10 cellular contexts compared by ENCODE assay signal in genomic region chr5:88833371-88834107, GRCh38. TPM values are rescaled to one million over a fixed set of nuclear protein-coding genes. Genes with fewer than 3 reads are reported as not detected.
DNase-seq lines count a peak whose midpoint lies in the region; ATAC-seq, FAIRE-seq and TF ChIP-seq lines count a peak whose summit lies in the region.
"Had no signal": no experiment of that assay in that cellular context is flagged by ENCODE, and none has a peak within 500 bp of the region (broad histone marks: within the 10 kb centered on the region; RNA-seq: fewer than 3 reads in every experiment).

No MANE protein-coding gene starts in this region.

- H3K4me3 Mint-ChIP-seq in activated T-cell treated with anti-CD3 and anti-CD28 coated beads, Interleukin-2, amount 50 U/mL, for 72 hours: peak overlapping the region in 1 of 2 donors; percentile 4
- H3K4me3 Mint-ChIP-seq in progenitor cell of endocrine pancreas (ENCODE audit: low read depth): no peak overlapping the region

- H3K9ac ChIP-seq in kidney (ENCODE audit: low read length in 2 of 2): no peak overlapping the region

- H3K4me3 ChIP-seq in kidney (ENCODE audit: low read length in 2 of 2): no peak overlapping the region

- peak; percentile 4 to 16 for DNase-seq in activated CD4-positive, alpha-beta T cell treated with anti-CD3 and anti-CD28 coated beads for 24 hours (ENCODE audit: low read depth in 2 of 2)
- DNase-seq in activated CD4-positive, alpha-beta T cell treated with anti-CD3 and anti-CD28 coated beads for 1 hour: no peak
- peak; percentile 45 to 66 for DNase-seq in activated T-cell treated with anti-CD3 and anti-CD28 coated beads, Interleukin-2, amount 50 U/mL, for 72 hours
- DNase-seq in kidney (no peak), progenitor cell of endocrine pancreas (ENCODE audit: low spot score, unreplicated experiment) (no peak)
- DNase-seq in stimulated activated CD8-positive, alpha-beta memory T cell treated with anti-CD3 and anti-CD28 coated beads, Interleukin-4, amount 100 ng/mL, for 4 hours (ENCODE audit: low read depth in 2 of 2, low spot score in 1 of 2): peak; percentile 10 to 15

- H3K27ac ChIP-seq in kidney (ENCODE audit: low read depth in 2 of 2, low read length in 2 of 2): peak overlapping the region; percentile 1 to 45
- H3K27ac ChIP-seq: C4-2B, VCaP had no signal

- no peaks in the 10 kb centered on the region for H3K9me3 ChIP-seq in kidney (ENCODE audit: control insufficient read depth in 1 of 2, low read length in 2 of 2)

- H3K9me3 Mint-ChIP-seq in activated T-cell treated with anti-CD3 and anti-CD28 coated beads, Interleukin-2, amount 50 U/mL, for 72 hours: no peaks in the 10 kb centered on the region
- H3K9me3 Mint-ChIP-seq in progenitor cell of endocrine pancreas (ENCODE audit: low read depth): no peaks in the 10 kb centered on the region

- TF ChIP-seq CTCF in kidney (IDR thresholded peaks at IDR 0.05; ENCODE audit: borderline replicate concordance, extremely low read depth, insufficient read depth) (no peak), progenitor cell of endocrine pancreas (IDR thresholded peaks at IDR 0.05; ENCODE audit: unreplicated experiment) (no peak)

- intact Hi-C loops in kidney (cut with DNase I): no loop called here

- no peak overlapping the region for H3K27ac Mint-ChIP-seq in activated T-cell treated with anti-CD3 and anti-CD28 coated beads, Interleukin-2, amount 50 U/mL, for 72 hours
- H3K27ac Mint-ChIP-seq in progenitor cell of endocrine pancreas: no peak overlapping the region

- H3K4me1 Mint-ChIP-seq in activated T-cell treated with anti-CD3 and anti-CD28 coated beads, Interleukin-2, amount 50 U/mL, for 72 hours (ENCODE audit: low read depth): peaks cover 37% of the 10 kb centered on the region
- peaks cover 4% of the 10 kb centered on the region for H3K4me1 Mint-ChIP-seq in progenitor cell of endocrine pancreas (ENCODE audit: low read depth)

- H3K36me3 Mint-ChIP-seq in activated T-cell treated with anti-CD3 and anti-CD28 coated beads, Interleukin-2, amount 50 U/mL, for 72 hours (ENCODE audit: insufficient read depth in 2 of 2): no peaks in the 10 kb centered on the region
- no peaks in the 10 kb centered on the region for H3K36me3 Mint-ChIP-seq in progenitor cell of endocrine pancreas (ENCODE audit: insufficient read depth)

- H3K36me3 ChIP-seq in kidney (ENCODE audit: control insufficient read depth in 1 of 2, insufficient read depth in 2 of 2, low read length in 2 of 2): no peaks in the 10 kb centered on the region

- peak; percentile 47 for ATAC-seq in HG03354 (IDR thresholded peaks at IDR 0.05; ENCODE audit: poor library complexity, severe bottlenecking, unreplicated experiment)
- ATAC-seq in activated T-cell treated with anti-CD3 and anti-CD28 coated beads, Interleukin-2, amount 50 U/mL, for 72 hours (replicated peaks in 1 of 2): peak; percentile 96 to 98
- no peak for ATAC-seq in HG02970 (IDR thresholded peaks at IDR 0.05; ENCODE audit: low FRiP score, unreplicated experiment)

- H3K27me3 Mint-ChIP-seq in activated T-cell treated with anti-CD3 and anti-CD28 coated beads, Interleukin-2, amount 50 U/mL, for 72 hours (ENCODE audit: low read depth): peaks cover 30% of the 10 kb centered on the region
- no peaks in the 10 kb centered on the region for H3K27me3 Mint-ChIP-seq in progenitor cell of endocrine pancreas

- FAIRE-seq in kidney (lab: Jason Lieb, UNC): no peak

- peaks cover 0 to 2% of the 10 kb centered on the region in 2 donors for H3K4me1 ChIP-seq in kidney (ENCODE audit: control insufficient read depth in 1 of 2, insufficient read depth in 1 of 2, low read depth in 1 of 2, low read length in 2 of 2)

RNA-seq across cellular contexts. Expression of gene MEF2C, which starts 49.4 kb away (rescaled TPM):
- under 1 TPM; 0.53 to 0.83 TPM for total RNA-seq in activated T-cell treated with anti-CD3 and anti-CD28 coated beads, Interleukin-2, amount 50 U/mL, for 72 hours
- 75.4 TPM for total RNA-seq in kidney
- 5.3 TPM for polyA plus RNA-seq in kidney (ENCODE audit: insufficient read depth, low read depth, low replicate concordance)
- 1.9 and 2.6 TPM in 2 replicates for total RNA-seq in progenitor cell of endocrine pancreas

Comparison
In these comparisons a context has a peak if more than half of its experiments do, and no peak if none do; other contexts are left out.
1. DNase-seq: peak in activated CD4-positive, alpha-beta T cell treated with anti-CD3 and anti-CD28 coated beads for 24 hours (2 of 2), activated T-cell treated with anti-CD3 and anti-CD28 coated beads, Interleukin-2, amount 50 U/mL, for 72 hours (2 of 2) and stimulated activated CD8-positive, alpha-beta memory T cell treated with anti-CD3 and anti-CD28 coated beads, Interleukin-4, amount 100 ng/mL, for 4 hours (2 of 2); none in activated CD4-positive, alpha-beta T cell treated with anti-CD3 and anti-CD28 coated beads for 1 hour (single experiment), kidney (single experiment) and progenitor cell of endocrine pancreas (single experiment).
2. RNA of gene MEF2C, which starts 49.4 kb away (total RNA-seq): 75.4 TPM in kidney (single experiment); 1.9 to 2.6 TPM in progenitor cell of endocrine pancreas and 0.53 to 0.83 TPM in activated T-cell treated with anti-CD3 and anti-CD28 coated beads, Interleukin-2, amount 50 U/mL, for 72 hours; every median in the first group is over 10 times any median in the second.